Comparison of ENCODE assay signal across 19 cellular contexts in the genomic region with DNA sequence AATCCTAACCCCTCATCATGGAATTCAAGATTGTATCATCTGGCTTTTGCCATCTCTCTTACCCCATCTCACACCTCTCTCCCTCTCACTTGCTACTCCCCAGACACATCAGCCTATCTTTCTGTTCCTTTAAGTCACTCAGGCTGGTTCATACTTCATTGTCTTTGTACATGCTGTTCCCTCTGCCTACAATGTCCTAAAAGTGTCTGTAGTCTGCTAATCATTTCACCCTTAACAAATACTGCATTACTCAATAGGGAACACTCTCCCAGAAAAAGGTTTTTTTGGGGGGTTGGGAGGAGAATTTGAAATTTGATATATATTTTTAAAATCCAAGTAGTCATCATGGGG.
A peak's percentile ranks its signal among the peaks of the same experiment; 100 is the strongest.
DNase-seq lines count a peak whose midpoint lies in the region; ATAC-seq, FAIRE-seq and TF ChIP-seq lines count a peak whose summit lies in the region.
"Had no signal": no experiment of that assay in that cellular context is flagged by ENCODE, and none has a peak within 500 bp of the region (broad histone marks: within the 10 kb centered on the region; RNA-seq: fewer than 3 reads in every experiment).

No MANE protein-coding gene starts in this region.

- H3K27ac Mint-ChIP-seq in CD14-positive monocyte: peak overlapping the region; percentile 90 to 96 (median 94)
- peak overlapping the region; percentile 96 for H3K27ac Mint-ChIP-seq in astrocyte (ENCODE audit: unreplicated experiment)
- H3K27ac Mint-ChIP-seq: activated CD8-positive, alpha-beta memory T cell treated with anti-CD3 and anti-CD28 coated beads, Interleukin-2, amount 10 ng/mL, durations not matched to agents 7 days and 5 days; T-helper 17 cell; WTC11 had no signal

- DNase-seq in A549 (ENCODE audit: low read depth in 1 of 2, low spot score in 1 of 2) (no peak), CD14-positive monocyte (ENCODE audit: low spot score) (no peak), astrocyte (ENCODE audit: low read depth) (no peak), lower lobe of right lung (no peak), small intestine (no peak), colonic mucosa (no peak), hypothalamus (lab: John Stamatoyannopoulos, UW) (no peak)
- DNase-seq: caudate nucleus; effector memory CD4-positive, alpha-beta T cell; MM.1S; NCI-H345; stimulated activated CD4-positive, alpha-beta T cell treated with anti-CD3 and anti-CD28 coated beads, Interleukin-4, amount 100 ng/mL, for 4 hours; T-helper 17 cell had no signal

- H3K36me3 ChIP-seq in astrocyte (ENCODE audit: insufficient read depth, low read length): no peaks in the 10 kb centered on the region
- H3K36me3 ChIP-seq in lower lobe of right lung: no peaks in the 10 kb centered on the region
- no peaks in the 10 kb centered on the region for H3K36me3 ChIP-seq in small intestine (ENCODE audit: control insufficient read depth in 2 of 2, insufficient read depth in 2 of 2, low read length in 2 of 2)
- no peaks in the 10 kb centered on the region for H3K36me3 ChIP-seq in colonic mucosa
- H3K36me3 ChIP-seq: BLaER1 had no signal

- no peak overlapping the region for H2AFZ ChIP-seq in astrocyte (ENCODE audit: low read depth, low read length)

- no peak overlapping the region for H3K9ac ChIP-seq in astrocyte (ENCODE audit: low read length)
- no peak overlapping the region for H3K9ac ChIP-seq in colonic mucosa (ENCODE audit: low read depth in 2 of 2, low read length in 2 of 2)
- H3K9ac ChIP-seq: BLaER1 had no signal

- no peak for TF ChIP-seq POLR2A in A549 (IDR thresholded peaks at IDR 0.05; ENCODE audit: low read length)

- H3K4me2 ChIP-seq in A549: peak overlapping the region; percentile 38; the same call in 2 of the 3 replicates
- no peak overlapping the region for H3K4me2 ChIP-seq in astrocyte (ENCODE audit: low read length)
- H3K4me2 ChIP-seq: BLaER1 had no signal

- H3K4me1 ChIP-seq in A549: peaks cover 41% of the 10 kb centered on the region
- H3K4me1 ChIP-seq in astrocyte (ENCODE audit: insufficient read depth, low read length): peaks cover 13% of the 10 kb centered on the region
- H3K4me1 ChIP-seq in lower lobe of right lung: peaks cover 6% of the 10 kb centered on the region
- H3K4me1 ChIP-seq in small intestine (ENCODE audit: control insufficient read depth in 2 of 2, insufficient read depth in 1 of 2, low read depth in 1 of 2, low read length in 1 of 2): peaks cover 0 to 8% of the 10 kb centered on the region in 2 donors
- no peaks in the 10 kb centered on the region for H3K4me1 ChIP-seq in colonic mucosa
- H3K4me1 ChIP-seq: BLaER1 had no signal

- FAIRE-seq in A549 (lab: Jason Lieb, UNC) (no peak), astrocyte (lab: Jason Lieb, UNC) (no peak), small intestine (lab: Jason Lieb, UNC) (no peak)
- FAIRE-seq: HepG2 had no signal

- no peak for TF ChIP-seq EP300 in A549 (IDR thresholded peaks at IDR 0.05)

- H3K27ac ChIP-seq in A549 (peak overlapping the region; percentile 68 to 69; a peak in 5 of 6 replicates), astrocyte (ENCODE audit: low read depth, low read length) (peak overlapping the region; percentile 38), lower lobe of right lung (peak overlapping the region; percentile 28), small intestine (ENCODE audit: low read depth in 1 of 2, low read length in 1 of 2) (peak overlapping the region in 1 of 2 donors; percentile 79), colonic mucosa (no peak overlapping the region)
- H3K27ac ChIP-seq: BLaER1 had no signal

- H3K4me3 ChIP-seq in A549 (no peak overlapping the region), astrocyte (ENCODE audit: insufficient read depth, low read depth, low read length) (no peak overlapping the region), lower lobe of right lung (no peak overlapping the region), small intestine (ENCODE audit: low read depth in 1 of 2, low read length in 2 of 2) (no peak overlapping the region), colonic mucosa (no peak overlapping the region)
- H3K4me3 ChIP-seq: BLaER1, mucosa of descending colon had no signal

- H3K4me3 Mint-ChIP-seq in CD14-positive monocyte (no peak overlapping the region), astrocyte (ENCODE audit: unreplicated experiment) (no peak overlapping the region)
- H3K4me3 Mint-ChIP-seq: activated CD8-positive, alpha-beta memory T cell treated with anti-CD3 and anti-CD28 coated beads, Interleukin-2, amount 10 ng/mL, durations not matched to agents 7 days and 5 days; T-helper 17 cell; WTC11 had no signal

- intact Hi-C loops in CD14-positive monocyte (cut with micrococcal nuclease) (loop anchor here in 1 of 2 donors (10.0 kb wide), 1 partner anchor 147 kb away; the partner anchor contains the start of gene KLF7), lower lobe of right lung (cut with DNase I) (no loop called here), colonic mucosa (cut with DNase I) (no loop called here)

- H3K27me3 Mint-ChIP-seq in CD14-positive monocyte (ENCODE audit: low read depth in 3 of 3) (peaks cover 0 to 5% (median 1%) of the 10 kb centered on the region in 3 donors), astrocyte (ENCODE audit: low read depth, unreplicated experiment) (no peaks in the 10 kb centered on the region)
- H3K27me3 Mint-ChIP-seq: activated CD8-positive, alpha-beta memory T cell treated with anti-CD3 and anti-CD28 coated beads, Interleukin-2, amount 10 ng/mL, durations not matched to agents 7 days and 5 days had no signal

- no peaks in the 10 kb centered on the region for H3K79me2 ChIP-seq in astrocyte (ENCODE audit: insufficient read depth, low read length)

- ATAC-seq in A549 (no peak), lower lobe of right lung (peak; percentile 52 to 60), GM19467 (IDR thresholded peaks at IDR 0.05; ENCODE audit: unreplicated experiment) (no peak)
- ATAC-seq: WTC11 had no signal

- POLR2A ChIA-PET in A549 (lab: Yijun Ruan, JAX): no interaction called here

- CTCF ChIA-PET in A549 (lab: Yijun Ruan, JAX): interaction anchor here (2.3 kb wide), 1 partner anchor 161 kb away, joined by 5 read pairs; no protein-coding TSS in a partner anchor

- H3K36me3 Mint-ChIP-seq in CD14-positive monocyte (no peaks in the 10 kb centered on the region), astrocyte (ENCODE audit: low read depth, unreplicated experiment) (no peaks in the 10 kb centered on the region)
- H3K36me3 Mint-ChIP-seq: activated CD8-positive, alpha-beta memory T cell treated with anti-CD3 and anti-CD28 coated beads, Interleukin-2, amount 10 ng/mL, durations not matched to agents 7 days and 5 days; WTC11 had no signal

- no peaks in the 10 kb centered on the region for H3K27me3 ChIP-seq in astrocyte (ENCODE audit: insufficient read depth, low read length)
- H3K27me3 ChIP-seq in lower lobe of right lung (ENCODE audit: low read depth): no peaks in the 10 kb centered on the region
- H3K27me3 ChIP-seq in small intestine (ENCODE audit: control insufficient read depth in 2 of 2, insufficient read depth in 2 of 2, low read length in 2 of 2): no peaks in the 10 kb centered on the region
- H3K27me3 ChIP-seq in colonic mucosa: no peaks in the 10 kb centered on the region
- H3K27me3 ChIP-seq: BLaER1 had no signal

- H3K4me1 Mint-ChIP-seq in CD14-positive monocyte (peaks cover 25% of the 10 kb centered on the region), astrocyte (ENCODE audit: low read depth, unreplicated experiment) (peaks cover 40% of the 10 kb centered on the region)

- peaks cover 0 to 2% (median 0%) of the 10 kb centered on the region in 7 donors for H3K9me3 Mint-ChIP-seq in CD14-positive monocyte
- H3K9me3 Mint-ChIP-seq in astrocyte (ENCODE audit: unreplicated experiment): no peaks in the 10 kb centered on the region
- H3K9me3 Mint-ChIP-seq: WTC11 had no signal

- no peaks in the 10 kb centered on the region for H4K20me1 ChIP-seq in astrocyte (ENCODE audit: insufficient read depth, low read length)
- H4K20me1 ChIP-seq: BLaER1 had no signal

- H3K9me3 ChIP-seq in A549 (no peaks in the 10 kb centered on the region), astrocyte (ENCODE audit: insufficient read depth, low read depth, low read length) (no peaks in the 10 kb centered on the region), lower lobe of right lung (no peaks in the 10 kb centered on the region), small intestine (ENCODE audit: control insufficient read depth, low read depth) (no peaks in the 10 kb centered on the region), colonic mucosa (no peaks in the 10 kb centered on the region)
- H3K9me3 ChIP-seq: BLaER1, mucosa of descending colon had no signal

- TF ChIP-seq CTCF in A549 (IDR thresholded peaks at IDR 0.05): no peak
- TF ChIP-seq CTCF in CD14-positive monocyte (IDR thresholded peaks at IDR 0.05): no peak
- TF ChIP-seq CTCF in astrocyte (IDR thresholded peaks at IDR 0.05; ENCODE audit: insufficient read depth, low read depth, low read length): no peak
- no peak for TF ChIP-seq CTCF in lower lobe of right lung (IDR thresholded peaks at IDR 0.05)
- no peak for TF ChIP-seq CTCF in colonic mucosa (IDR thresholded peaks at IDR 0.05)

- no peak for TF ChIP-seq RAD21 in A549 (conservative IDR thresholded peaks at IDR 0.05 in 1 of 2, IDR thresholded peaks at IDR 0.05 in 1 of 2)

TF ChIP-seq in A549, 52 proteins besides CTCF, POLR2A, EP300 and RAD21 (continues in another document):
- TF ChIP-seq FOSL2 (IDR thresholded peaks at IDR 0.05): no peak
- no peak for TF ChIP-seq FOSL2 (CRISPR knock-in tag; IDR thresholded peaks at IDR 0.05)
- TF ChIP-seq MYC (IDR thresholded peaks at IDR 0.05; ENCODE audit: borderline replicate concordance, low read length): no peak
- TF ChIP-seq SMC3 (IDR thresholded peaks at IDR 0.05): no peak
- TF ChIP-seq HOXA7 (CRISPR knock-in tag; IDR thresholded peaks at IDR 0.05): no peak
- no peak for TF ChIP-seq CBX2 (IDR thresholded peaks at IDR 0.05; ENCODE audit: borderline replicate concordance, low read depth)
- TF ChIP-seq HOXB13 (CRISPR knock-in tag; IDR thresholded peaks at IDR 0.05; ENCODE audit: low read depth): no peak
- TF ChIP-seq FOSB (CRISPR knock-in tag; IDR thresholded peaks at IDR 0.05): no peak
- TF ChIP-seq NPAS2 (CRISPR knock-in tag; IDR thresholded peaks at IDR 0.05; ENCODE audit: borderline replicate concordance): no peak
- TF ChIP-seq CHD2 (IDR thresholded peaks at IDR 0.05; ENCODE audit: low read length, partially characterized antibody): no peak
- TF ChIP-seq, protein P1, sequence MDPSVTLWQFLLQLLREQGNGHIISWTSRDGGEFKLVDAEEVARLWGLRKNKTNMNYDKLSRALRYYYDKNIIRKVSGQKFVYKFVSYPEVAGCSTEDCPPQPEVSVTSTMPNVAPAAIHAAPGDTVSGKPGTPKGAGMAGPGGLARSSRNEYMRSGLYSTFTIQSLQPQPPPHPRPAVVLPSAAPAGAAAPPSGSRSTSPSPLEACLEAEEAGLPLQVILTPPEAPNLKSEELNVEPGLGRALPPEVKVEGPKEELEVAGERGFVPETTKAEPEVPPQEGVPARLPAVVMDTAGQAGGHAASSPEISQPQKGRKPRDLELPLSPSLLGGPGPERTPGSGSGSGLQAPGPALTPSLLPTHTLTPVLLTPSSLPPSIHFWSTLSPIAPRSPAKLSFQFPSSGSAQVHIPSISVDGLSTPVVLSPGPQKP (IDR thresholded peaks at IDR 0.05; ENCODE audit: low read depth, low read length): no peak

Comparison
In these comparisons a context has a peak if more than half of its experiments do, and no peak if none do; other contexts are left out.
1. ATAC-seq: peak in lower lobe of right lung (2 of 2); none in A549 (0 of 2) and GM19467 (single experiment).